In genomic region chr11:17384002-17384511, GRCh38 we compare ENCODE assay signal across 9 cellular contexts. TPM values are rescaled to one million over a fixed set of nuclear protein-coding genes. Genes with fewer than 3 reads are reported as not detected.
DNase-seq lines count a peak whose midpoint lies in the region; ATAC-seq and TF ChIP-seq lines count a peak whose summit lies in the region.
"Had no signal": no experiment of that assay in that cellular context is flagged by ENCODE, and none has a peak within 500 bp of the region (broad histone marks: within the 10 kb centered on the region; RNA-seq: fewer than 3 reads in every experiment).

No MANE protein-coding gene starts in this region.

- no peaks in the 10 kb centered on the region for H3K36me3 Mint-ChIP-seq in natural killer cell
- H3K36me3 Mint-ChIP-seq in stimulated activated memory B cell treated with anti-CD40 and anti-IgM and Interleukin-4, amounts not matched to agents 10 μg/mL and 1 μg/mL and 100 μg/mL, for 72 hours, result peaks cover 47% of the 10 kb centered on the region

- peaks cover 12% of the 10 kb centered on the region for H3K4me1 ChIP-seq in NT2/D1 (ENCODE audit: insufficient read depth, insufficient read length)

- no peak overlapping the region for H3K4me3 ChIP-seq in NT2/D1 (ENCODE audit: insufficient read length, low read depth)
- H3K4me3 ChIP-seq: BLaER1 had no signal

- no peak overlapping the region for H3K9ac ChIP-seq in NT2/D1 (ENCODE audit: insufficient read length, low read depth)
- H3K9ac ChIP-seq: BLaER1 had no signal

- H3K4me1 Mint-ChIP-seq in natural killer cell, result peaks cover 9 to 11% of the 10 kb centered on the region in 2 donors
- H3K4me1 Mint-ChIP-seq in stimulated activated memory B cell treated with anti-CD40 and anti-IgM and Interleukin-4, amounts not matched to agents 10 μg/mL and 1 μg/mL and 100 μg/mL, for 72 hours, result peaks cover 43% of the 10 kb centered on the region

- no peaks in the 10 kb centered on the region for H3K27me3 Mint-ChIP-seq in natural killer cell (ENCODE audit: low read depth in 2 of 2)
- no peaks in the 10 kb centered on the region for H3K27me3 Mint-ChIP-seq in stimulated activated memory B cell treated with anti-CD40 and anti-IgM and Interleukin-4, amounts not matched to agents 10 μg/mL and 1 μg/mL and 100 μg/mL, for 72 hours

- no peaks in the 10 kb centered on the region for H3K9me3 Mint-ChIP-seq in natural killer cell
- H3K9me3 Mint-ChIP-seq in stimulated activated memory B cell treated with anti-CD40 and anti-IgM and Interleukin-4, amounts not matched to agents 10 μg/mL and 1 μg/mL and 100 μg/mL, for 72 hours, result no peaks in the 10 kb centered on the region

- intact Hi-C loops in natural killer cell (cut with micrococcal nuclease), result loop anchor here (1.0 kb wide), 3 partner anchors 120 to 154 kb away; no protein-coding TSS in a partner anchor

- H3K9me3 ChIP-seq in NT2/D1 (ENCODE audit: insufficient read depth, low read length), result peaks cover 8% of the 10 kb centered on the region; the same call in 1 of the 2 replicates

- ATAC-seq in natural killer cell, result peak; percentile 64 to 79 (median 77)
- peak; percentile 61 for ATAC-seq in stimulated activated memory B cell treated with anti-CD40 and anti-IgM and Interleukin-4, amounts not matched to agents 10 μg/mL and 1 μg/mL and 100 μg/mL, for 72 hours

- no peak overlapping the region for H3K27ac Mint-ChIP-seq in natural killer cell
- no peak overlapping the region for H3K27ac Mint-ChIP-seq in stimulated activated memory B cell treated with anti-CD40 and anti-IgM and Interleukin-4, amounts not matched to agents 10 μg/mL and 1 μg/mL and 100 μg/mL, for 72 hours

- TF ChIP-seq POLR2A in erythroblast (IDR thresholded peaks at IDR 0.05; ENCODE audit: low read length), result no peak

- H3K27me3 ChIP-seq in NT2/D1 (ENCODE audit: insufficient read depth, insufficient read length), result peaks cover 32% of the 10 kb centered on the region
- H3K27me3 ChIP-seq: BLaER1 had no signal

- no peaks in the 10 kb centered on the region for H3K36me3 ChIP-seq in NT2/D1 (ENCODE audit: insufficient read depth, insufficient read length, low read length)
- H3K36me3 ChIP-seq: BLaER1 had no signal

- H3K4me3 Mint-ChIP-seq in natural killer cell, result no peak overlapping the region
- H3K4me3 Mint-ChIP-seq in stimulated activated memory B cell treated with anti-CD40 and anti-IgM and Interleukin-4, amounts not matched to agents 10 μg/mL and 1 μg/mL and 100 μg/mL, for 72 hours, result no peak overlapping the region

- peak; percentile 97 for TF ChIP-seq CTCF in natural killer cell (IDR thresholded peaks at IDR 0.05)

- DNase-seq in NK-92 treated with Interleukin-12 subunit alpha and Interleukin-12 subunit beta, amount 100 ng/mL, for 24 hours (lab: John Stamatoyannopoulos, UW), result peak; percentile 40
- DNase-seq in NK-92 (lab: John Stamatoyannopoulos, UW; ENCODE audit: unreplicated experiment) (no peak), HT-29 (ENCODE audit: low spot score) (peak; percentile 96), NT2/D1 (ENCODE audit: low read depth, low spot score) (peak; percentile 70), erythroblast (lab: John Stamatoyannopoulos, UW) (peak; percentile 79 to 87), natural killer cell (peak; percentile 72)
- DNase-seq in activated CD8-positive, alpha-beta memory T cell treated with anti-CD3 and anti-CD28 coated beads, Interleukin-2, amount 50 U/mL, for 48 hours, result peak; percentile 93

RNA-seq across cellular contexts. Expression of gene KCNJ11, which starts 4.4 kb away (rescaled TPM):
- 2.1 and 6.6 TPM in 2 replicates for total RNA-seq in HT-29 (2014; rRNA removed; shearing (Covaris generic))
- total RNA-seq in natural killer cell, result under 1 TPM in 1 of 3 donors, not detected in 2; 1.00 TPM

RNA-seq across cellular contexts. Expression of gene NCR3LG1, which starts 32.5 kb away (rescaled TPM):
- total RNA-seq in HT-29 (2014; rRNA removed; shearing (Covaris generic)), result 12.7 and 14.6 TPM in 2 replicates
- total RNA-seq in natural killer cell, result 10 to 100 TPM in 1 of 3 donors, 1 to 10 TPM in 2; 6.3 to 10.1 (median 9.7) TPM
